In genomic region chr3:128875556-128876120, GRCh38 we compare ENCODE assay signal across 1 cellular context.
TF ChIP-seq lines count a peak whose summit lies in the region.

No MANE protein-coding gene starts in this region.

TF ChIP-seq in SK-N-SH treated with all-trans-retinoic acid at 6 μM for 48 hours, 23 proteins besides CTCF, POLR2A, EP300 and RAD21 (continued from another document):
- TF ChIP-seq CREB5 (CRISPR knock-in tag; IDR thresholded peaks at IDR 0.05; ENCODE audit: low read depth) (no peak), PATZ1 (CRISPR knock-in tag; IDR thresholded peaks at IDR 0.05; ENCODE audit: borderline replicate concordance) (no peak), ESRRG (CRISPR knock-in tag; IDR thresholded peaks at IDR 0.05) (no peak), ZFP30 (CRISPR knock-in tag; IDR thresholded peaks at IDR 0.05) (no peak), SNAI2 (CRISPR knock-in tag; IDR thresholded peaks at IDR 0.05) (no peak), ZNF8 (CRISPR knock-in tag; IDR thresholded peaks at IDR 0.05) (no peak), ZFP3 (CRISPR knock-in tag; IDR thresholded peaks at IDR 0.05) (no peak)
